In the genomic region with DNA sequence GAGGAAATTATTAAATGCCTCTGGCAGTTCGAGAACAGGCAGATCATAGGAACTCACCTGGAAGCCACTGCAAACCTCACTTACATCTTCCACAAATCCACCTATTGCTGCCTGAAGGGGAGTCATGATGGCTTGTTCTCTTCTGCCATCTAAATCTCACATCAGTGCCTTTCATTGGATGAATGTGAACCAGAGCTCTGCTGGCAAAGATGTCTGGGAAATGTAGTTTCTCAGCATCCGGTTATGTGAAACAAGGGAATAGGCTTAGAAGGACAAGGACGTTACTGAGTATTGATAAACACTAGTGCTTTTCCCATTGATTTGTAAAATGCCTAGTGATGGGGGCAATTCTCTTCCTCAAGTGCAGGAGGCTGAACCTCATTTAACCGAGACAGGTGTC, we compare ENCODE assay signal across 2 cellular contexts.
TF ChIP-seq lines count a peak whose summit lies in the region.

No MANE protein-coding gene starts in this region.

TF ChIP-seq in HepG2, 621 proteins besides CTCF, POLR2A, EP300 and RAD21 (continued from another document):
- TF ChIP-seq REST (IDR thresholded peaks at IDR 0.05; ENCODE audit: borderline replicate concordance in 1 of 2, low read depth in 1 of 2, low read length in 2 of 2), result no peak

TF ChIP-seq in WTC11, 78 proteins besides CTCF, POLR2A, EP300 and RAD21 (continued from another document):
- TF ChIP-seq, protein P1, sequence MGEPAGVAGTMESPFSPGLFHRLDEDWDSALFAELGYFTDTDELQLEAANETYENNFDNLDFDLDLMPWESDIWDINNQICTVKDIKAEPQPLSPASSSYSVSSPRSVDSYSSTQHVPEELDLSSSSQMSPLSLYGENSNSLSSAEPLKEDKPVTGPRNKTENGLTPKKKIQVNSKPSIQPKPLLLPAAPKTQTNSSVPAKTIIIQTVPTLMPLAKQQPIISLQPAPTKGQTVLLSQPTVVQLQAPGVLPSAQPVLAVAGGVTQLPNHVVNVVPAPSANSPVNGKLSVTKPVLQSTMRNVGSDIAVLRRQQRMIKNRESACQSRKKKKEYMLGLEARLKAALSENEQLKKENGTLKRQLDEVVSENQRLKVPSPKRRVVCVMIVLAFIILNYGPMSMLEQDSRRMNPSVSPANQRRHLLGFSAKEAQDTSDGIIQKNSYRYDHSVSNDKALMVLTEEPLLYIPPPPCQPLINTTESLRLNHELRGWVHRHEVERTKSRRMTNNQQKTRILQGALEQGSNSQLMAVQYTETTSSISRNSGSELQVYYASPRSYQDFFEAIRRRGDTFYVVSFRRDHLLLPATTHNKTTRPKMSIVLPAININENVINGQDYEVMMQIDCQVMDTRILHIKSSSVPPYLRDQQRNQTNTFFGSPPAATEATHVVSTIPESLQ (CRISPR knock-in tag; IDR thresholded peaks at IDR 0.05), result no peak
- TF ChIP-seq E2F4 (CRISPR knock-in tag; IDR thresholded peaks at IDR 0.05; ENCODE audit: borderline replicate concordance, low read depth) (no peak), GTF2I (CRISPR knock-in tag; conservative IDR thresholded peaks at IDR 0.05) (no peak), TCF7 (CRISPR knock-in tag; IDR thresholded peaks at IDR 0.05; ENCODE audit: low read depth) (no peak), ZNF396 (CRISPR knock-in tag; IDR thresholded peaks at IDR 0.05; ENCODE audit: borderline replicate concordance) (no peak), CREB1 (CRISPR knock-in tag; IDR thresholded peaks at IDR 0.05) (no peak), AR (CRISPR knock-in tag; IDR thresholded peaks at IDR 0.05) (no peak), E2F5 (CRISPR knock-in tag; IDR thresholded peaks at IDR 0.05) (no peak), NR3C1 (CRISPR knock-in tag; conservative IDR thresholded peaks at IDR 0.05; ENCODE audit: low read depth) (no peak), SMAD4 (CRISPR knock-in tag; IDR thresholded peaks at IDR 0.05) (no peak)
